ENCODE assay signal across 30 cellular contexts in the genomic region with DNA sequence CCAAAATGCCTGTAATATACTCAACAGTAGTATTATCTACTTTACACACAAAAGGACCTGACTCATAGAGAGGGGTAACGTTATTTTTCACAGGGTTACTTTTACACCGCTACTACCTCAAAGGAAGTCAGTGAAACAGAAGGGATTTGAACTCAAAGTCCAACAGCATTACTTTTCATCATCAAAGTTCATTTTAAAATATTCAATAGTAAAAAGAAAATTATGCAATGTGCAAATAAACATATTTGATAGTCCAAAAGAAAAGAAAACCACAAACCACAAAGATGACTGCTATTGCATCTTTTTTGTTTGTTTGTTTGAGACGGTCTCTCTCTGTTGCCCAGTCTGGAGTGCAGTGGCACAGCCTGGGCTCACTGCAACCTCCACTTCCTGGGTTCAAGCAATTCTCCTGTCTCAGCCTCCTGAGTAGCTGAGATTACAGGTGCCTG. TPM values are rescaled to one million over a fixed set of nuclear protein-coding genes. Genes with fewer than 3 reads are reported as not detected.
DNase-seq lines count a peak whose midpoint lies in the region; ATAC-seq, FAIRE-seq and TF ChIP-seq lines count a peak whose summit lies in the region.
"Had no signal": no experiment of that assay in that cellular context is flagged by ENCODE, and none has a peak within 500 bp of the region (broad histone marks: within the 10 kb centered on the region; RNA-seq: fewer than 3 reads in every experiment).

No MANE protein-coding gene starts in this region.

- no peak for TF ChIP-seq POLR2A in A549 (IDR thresholded peaks at IDR 0.05; ENCODE audit: low read length)

- intact Hi-C loops in mammary epithelial cell (cut with micrococcal nuclease), result loop anchor here (1.0 kb wide), 1 partner anchor 15 kb away; no protein-coding TSS in a partner anchor

- peaks cover 6% of the 10 kb centered on the region for H3K36me3 Mint-ChIP-seq in activated T-cell treated with anti-CD3 and anti-CD28 coated beads, Interleukin-2, amount 50 U/mL, for 4 hours (ENCODE audit: insufficient read depth)

- no peaks in the 10 kb centered on the region for H3K36me3 ChIP-seq in mammary epithelial cell (ENCODE audit: insufficient read depth, low read length)
- H3K36me3 ChIP-seq: lower lobe of right lung, tibial artery had no signal

- H3K9me3 Mint-ChIP-seq in activated T-cell treated with anti-CD3 and anti-CD28 coated beads, Interleukin-2, amount 50 U/mL, for 4 hours, result no peaks in the 10 kb centered on the region
- H3K9me3 Mint-ChIP-seq: activated CD4-positive, alpha-beta T cell treated with anti-CD3 and anti-CD28 coated beads, Interleukin-2, amount 10 ng/mL, durations not matched to agents 24 days and 14 days; activated naive CD4-positive, alpha-beta T cell treated with anti-CD3 and anti-CD28 coated beads for 36 hours; CD8-positive, alpha-beta memory T cell; nephron had no signal

- no peak for TF ChIP-seq EP300 in A549 (IDR thresholded peaks at IDR 0.05)

- in situ Hi-C loops in mammary epithelial cell (cut with MboI; ENCODE audit: low sequenced_read_pairs in 2 of 2), result no loop called here

- H3K27me3 ChIP-seq in mammary epithelial cell (ENCODE audit: insufficient read depth, low read length) (no peaks in the 10 kb centered on the region), foreskin keratinocyte (no peaks in the 10 kb centered on the region)
- H3K27me3 ChIP-seq: tibial artery had no signal

- no peak overlapping the region for H2AFZ ChIP-seq in mammary epithelial cell (ENCODE audit: low read depth, low read length)

- H3K4me1 Mint-ChIP-seq in activated T-cell treated with anti-CD3 and anti-CD28 coated beads, Interleukin-2, amount 50 U/mL, for 4 hours (ENCODE audit: low read depth), result peaks cover 9% of the 10 kb centered on the region
- H3K4me1 Mint-ChIP-seq: activated CD4-positive, alpha-beta T cell treated with anti-CD3 and anti-CD28 coated beads, Interleukin-2, amount 10 ng/mL, durations not matched to agents 24 days and 14 days; B cell; nephron had no signal

- FAIRE-seq in A549 (lab: Jason Lieb, UNC), result no peak
- FAIRE-seq: A204.1, colon, GM19239, small intestine had no signal

- peaks cover 74% of the 10 kb centered on the region for H3K79me2 ChIP-seq in mammary epithelial cell (ENCODE audit: insufficient read depth, low read length)

- H3K4me3 ChIP-seq in A549 (no peak overlapping the region), mammary epithelial cell (replicated peaks in 1 of 3; ENCODE audit: insufficient read depth in 1 of 3, low read depth in 2 of 3, low read length in 3 of 3) (no peak overlapping the region)
- H3K4me3 ChIP-seq: lower lobe of right lung, tibial artery had no signal

- no peak for TF ChIP-seq CTCF in A549 (IDR thresholded peaks at IDR 0.05)
- no peak for TF ChIP-seq CTCF in mammary epithelial cell (conservative IDR thresholded peaks at IDR 0.05 in 1 of 2, IDR thresholded peaks at IDR 0.05 in 1 of 2; ENCODE audit: extremely low read depth in 1 of 2, insufficient read depth in 1 of 2, low read depth in 1 of 2, low read length in 2 of 2)
- TF ChIP-seq CTCF in foreskin keratinocyte (conservative IDR thresholded peaks at IDR 0.05), result no peak

- no peaks in the 10 kb centered on the region for H3K27me3 Mint-ChIP-seq in activated T-cell treated with anti-CD3 and anti-CD28 coated beads, Interleukin-2, amount 50 U/mL, for 4 hours (ENCODE audit: low read depth)
- H3K27me3 Mint-ChIP-seq: activated CD4-positive, alpha-beta T cell treated with anti-CD3 and anti-CD28 coated beads, Interleukin-2, amount 10 ng/mL, durations not matched to agents 24 days and 14 days; CD8-positive, alpha-beta memory T cell had no signal

- peaks cover 18% of the 10 kb centered on the region for H3K4me1 ChIP-seq in A549
- peaks cover 16% of the 10 kb centered on the region for H3K4me1 ChIP-seq in mammary epithelial cell (ENCODE audit: insufficient read depth, low read length)
- H3K4me1 ChIP-seq in foreskin keratinocyte, result peaks cover 20% of the 10 kb centered on the region
- H3K4me1 ChIP-seq: lower lobe of right lung, tibial artery had no signal

- H3K4me2 ChIP-seq in A549 (peak overlapping the region; percentile 42), mammary epithelial cell (ENCODE audit: insufficient read depth, low read depth, low read length) (peak overlapping the region; percentile 68)
- H3K4me2 ChIP-seq: KMS-11 had no signal

- H3K9ac ChIP-seq in mammary epithelial cell (ENCODE audit: insufficient read depth, low read length), result no peak overlapping the region
- H3K9ac ChIP-seq: KMS-11 had no signal

- H3K9me3 ChIP-seq in A549, result no peaks in the 10 kb centered on the region
- H3K9me3 ChIP-seq in mammary epithelial cell (replicated peaks; ENCODE audit: insufficient read depth, low read length), result no peaks in the 10 kb centered on the region
- H3K9me3 ChIP-seq: lower lobe of right lung, tibial artery had no signal

- CTCF ChIA-PET in A549 (lab: Yijun Ruan, JAX), result interaction anchor here (1.2 kb wide), 1 partner anchor 12 kb away, joined by 4 read pairs; no protein-coding TSS in a partner anchor
- CTCF ChIA-PET in mammary epithelial cell (lab: Charles Lee; ENCODE audit: low non-redundant PET), result interaction anchor here (0.7 kb wide), 1 partner anchor 639 kb away, joined by 13 read pairs; no protein-coding TSS in a partner anchor

- 42% methylated on average over 3 of the region's 3 CpGs for WGBS in A549 (ENCODE audit: missing lambda C conversion rate)
- 43% methylated on average over 3 of the region's 3 CpGs for WGBS in mammary epithelial cell (ENCODE audit: low coverage, missing lambda C conversion rate)

- peak in 1 of 2 experiments; percentile 25 for DNase-seq in A549 (ENCODE audit: low read depth in 1 of 2, low spot score in 1 of 2)
- DNase-seq in LoVo (ENCODE audit: low spot score), result peak; percentile 5
- no peak for DNase-seq in mammary epithelial cell
- peak in 1 of 2 donors; percentile 44 for DNase-seq in foreskin keratinocyte
- DNase-seq in SHP77 treated with DMSO at 0.1 percent for 48 hours (lab: John Stamatoyannopoulos, UW), result no peak
- DNase-seq in activated T-cell treated with anti-CD3 and anti-CD28 coated beads, Interleukin-2, amount 50 U/mL, for 4 hours, result no peak
- no peak for DNase-seq in OCI-M1 (lab: John Stamatoyannopoulos, UW)
- DNase-seq: activated CD4-positive, alpha-beta T cell treated with anti-CD3 and anti-CD28 coated beads, Interleukin-2, amount 10 ng/mL, durations not matched to agents 24 days and 14 days; activated naive CD4-positive, alpha-beta T cell treated with anti-CD3 and anti-CD28 coated beads for 36 hours; activated T-cell treated with anti-CD3 and anti-CD28 coated beads, Interleukin-2, amount 50 U/mL, for 48 hours; amniotic stem cell; CD8-positive, alpha-beta memory T cell; effector CD8-positive, alpha-beta T cell; islet precursor cell; lower lobe of right lung; MV-4-11; NCI-H1436 treated with DMSO at 0.1 percent for 48 hours; small intestine; stimulated activated CD4-positive, alpha-beta T cell treated with anti-CD3 and anti-CD28 coated beads, Interleukin-1b, Interleukin-23, amount 100 ng/mL, for 48 hours; tibial artery had no signal

- H4K20me1 ChIP-seq in mammary epithelial cell (ENCODE audit: insufficient read depth, low read length), result no peaks in the 10 kb centered on the region

- TF ChIP-seq RAD21 in A549 (conservative IDR thresholded peaks at IDR 0.05 in 1 of 2, IDR thresholded peaks at IDR 0.05 in 1 of 2), result no peak

- peak in 1 of 2 experiments; percentile 64; a peak in 4 of 6 replicates for ATAC-seq in A549
- peak; percentile 72 for ATAC-seq in foreskin keratinocyte
- ATAC-seq in activated T-cell treated with anti-CD3 and anti-CD28 coated beads, Interleukin-2, amount 50 U/mL, for 4 hours, result no peak
- ATAC-seq in GM18907 (IDR thresholded peaks at IDR 0.05; ENCODE audit: unreplicated experiment), result no peak
- ATAC-seq: HCT116, lower lobe of right lung, Right ventricle myocardium inferior had no signal

- POLR2A ChIA-PET in A549 (lab: Yijun Ruan, JAX), result interaction anchor here (2.0 kb wide), 1 partner anchor 16 kb away, joined by 9 read pairs; a partner anchor contains a TSS

- no peak overlapping the region for H3K27ac ChIP-seq in A549
- H3K27ac ChIP-seq in mammary epithelial cell (ENCODE audit: insufficient read depth, low read depth, low read length), result peak overlapping the region; percentile 70
- peak overlapping the region; percentile 15 for H3K27ac ChIP-seq in foreskin keratinocyte
- H3K27ac ChIP-seq: KMS-11, lower lobe of right lung, tibial artery, VCaP had no signal

- no peak overlapping the region for H3K4me3 Mint-ChIP-seq in activated T-cell treated with anti-CD3 and anti-CD28 coated beads, Interleukin-2, amount 50 U/mL, for 4 hours
- H3K4me3 Mint-ChIP-seq: activated CD4-positive, alpha-beta T cell treated with anti-CD3 and anti-CD28 coated beads, Interleukin-2, amount 10 ng/mL, durations not matched to agents 24 days and 14 days; activated naive CD4-positive, alpha-beta T cell treated with anti-CD3 and anti-CD28 coated beads for 36 hours; B cell; CD8-positive, alpha-beta memory T cell; nephron had no signal

- dilution Hi-C loops in mammary epithelial cell (cut with HindIII; ENCODE audit: low sequenced_read_pairs), result no loop called here

- BruUV-seq in mammary epithelial cell (replicated peaks; lab: Mats Ljungman, UMichigan), result no TSS peak

TF ChIP-seq in A549, 52 proteins besides CTCF, POLR2A, EP300 and RAD21 (continues in another document):
- TF ChIP-seq JUNB (IDR thresholded peaks at IDR 0.05) (no peak), FOSL2 (IDR thresholded peaks at IDR 0.05) (no peak), FOSL2 (CRISPR knock-in tag; IDR thresholded peaks at IDR 0.05) (0 out of 2 replicates have a peak, but pooled peaks have one; percentile 2), HEYL (CRISPR knock-in tag; IDR thresholded peaks at IDR 0.05) (no peak), FOXS1 (CRISPR knock-in tag; IDR thresholded peaks at IDR 0.05) (no peak), NFE2L2 (conservative IDR thresholded peaks at IDR 0.05; ENCODE audit: low read length) (no peak), NPAS2 (CRISPR knock-in tag; IDR thresholded peaks at IDR 0.05; ENCODE audit: borderline replicate concordance) (no peak)

RNA-seq across cellular contexts. Expression of a gene that starts 15.5 kb away (rescaled TPM):
- polyA plus RNA-seq in A549 (2011; rRNA removed) (71.6 and 79.0 TPM in 2 replicates), A549 (2017; fragmentation: RNase III; extraction: RNeasy Plus Mini Kit Qiagen cat#74134 plus additional on column Dnase treatment) (21.9 to 26.0 TPM (median 22.5 TPM) in 3 replicates), mammary epithelial cell (18.8 TPM), foreskin keratinocyte (4.1 and 5.8 TPM in 2 replicates)
- polyA plus RNA-seq in A549 (2012; cell fraction: cytosol; rRNA removed), result 12.4 and 13.6 TPM in 2 replicates
- 9.8 and 14.6 TPM in 2 replicates for polyA plus RNA-seq in A549 (2012; cell fraction: nucleus; rRNA removed)
- 51.3 and 57.6 TPM in 2 replicates for polyA minus RNA-seq in A549 (2011; rRNA and poly(A)+ RNA removed)
- total RNA-seq in mammary epithelial cell (10 to 100 TPM; 43.0 to 45.3 TPM), foreskin keratinocyte (25.3 and 26.4 TPM in 2 replicates)
- polyA minus RNA-seq in mammary epithelial cell, result 37.0 TPM
- total RNA-seq in activated T-cell treated with anti-CD3 and anti-CD28 coated beads, Interleukin-2, amount 50 U/mL, for 4 hours, result 10 to 100 TPM; 22.4 to 27.8 (median 25.2) TPM

Comparison
In these comparisons a context has a peak if more than half of its experiments do, and no peak if none do; other contexts are left out.
1. H3K27ac ChIP-seq: peak in mammary epithelial cell (single experiment) and foreskin keratinocyte (single experiment); none in A549 (0 of 2).